Comparison of ENCODE assay signal across 10 cellular contexts in genomic region chr6:26045939-26046368, GRCh38.
DNase-seq lines count a peak whose midpoint lies in the region; ATAC-seq and TF ChIP-seq lines count a peak whose summit lies in the region.
"Had no signal": no experiment of that assay in that cellular context is flagged by ENCODE, and none has a peak within 500 bp of the region (broad histone marks: within the 10 kb centered on the region; RNA-seq: fewer than 3 reads in every experiment).

No MANE protein-coding gene starts in this region.

- H3K27ac Mint-ChIP-seq in dendritic cell treated with granulocyte-macrophage colony-stimulating factor and Interleukin-4, amounts not matched to agents 40 ng/mL and 50 ng/mL, for 4 days = peak overlapping the region; percentile 87

- peak overlapping the region; percentile 67 for H3K9ac ChIP-seq in NT2/D1 (ENCODE audit: insufficient read length, low read depth)

- ATAC-seq in GM21619 (IDR thresholded peaks at IDR 0.05; ENCODE audit: unreplicated experiment) (no peak), GM19351 (IDR thresholded peaks at IDR 0.05; ENCODE audit: unreplicated experiment) (no peak)

- H3K4me1 ChIP-seq in NT2/D1 (ENCODE audit: insufficient read depth, insufficient read length) (no peaks in the 10 kb centered on the region), neutrophil (ENCODE audit: control insufficient read depth in 1 of 2, insufficient read depth in 1 of 2, low read depth in 1 of 2, low read length in 1 of 2) (peaks cover 23 to 34% of the 10 kb centered on the region in 2 experiments)
- H3K4me1 ChIP-seq: testis had no signal

- DNase-seq in NCI-H2171 treated with DMSO at 0.1 percent for 48 hours (lab: John Stamatoyannopoulos, UW) (peak; percentile 65), NCI-H2171 (lab: John Stamatoyannopoulos, UW) (no peak), NT2/D1 (ENCODE audit: low read depth, low spot score) (no peak), hippocampal formation (lab: John Stamatoyannopoulos, UW) (no peak)
- DNase-seq: NCI-H2081 treated with DMSO at 0.1 percent for 48 hours, testis had no signal

- H3K4me3 ChIP-seq in NT2/D1 (ENCODE audit: insufficient read length, low read depth) = peak overlapping the region; percentile 44
- peak overlapping the region; percentile 64 to 69 for H3K4me3 ChIP-seq in neutrophil (ENCODE audit: low read depth in 1 of 2, low read length in 1 of 2)

- H3K9me3 ChIP-seq in NT2/D1 (ENCODE audit: insufficient read depth, low read length) = no peaks in the 10 kb centered on the region
- peaks cover 8% of the 10 kb centered on the region for H3K9me3 ChIP-seq in neutrophil
- H3K9me3 ChIP-seq: testis had no signal

- TF ChIP-seq CTCF in neutrophil (IDR thresholded peaks at IDR 0.05) = no peak

- no peaks in the 10 kb centered on the region for H3K27me3 Mint-ChIP-seq in dendritic cell treated with granulocyte-macrophage colony-stimulating factor and Interleukin-4, amounts not matched to agents 40 ng/mL and 50 ng/mL, for 4 days

- no peaks in the 10 kb centered on the region for H3K36me3 ChIP-seq in NT2/D1 (ENCODE audit: insufficient read depth, insufficient read length, low read length)
- H3K36me3 ChIP-seq in neutrophil = no peaks in the 10 kb centered on the region

- no peaks in the 10 kb centered on the region for H3K9me3 Mint-ChIP-seq in dendritic cell treated with granulocyte-macrophage colony-stimulating factor and Interleukin-4, amounts not matched to agents 40 ng/mL and 50 ng/mL, for 4 days

- H3K4me1 Mint-ChIP-seq in dendritic cell treated with granulocyte-macrophage colony-stimulating factor and Interleukin-4, amounts not matched to agents 40 ng/mL and 50 ng/mL, for 4 days (ENCODE audit: low read depth) = peaks cover 24% of the 10 kb centered on the region

- peak overlapping the region; percentile 65 for H3K27ac ChIP-seq in neutrophil

- intact Hi-C loops in dendritic cell treated with granulocyte-macrophage colony-stimulating factor and Interleukin-4, amounts not matched to agents 40 ng/mL and 50 ng/mL, for 4 days (cut with micrococcal nuclease) = loop anchor here (1.0 kb wide), 1 partner anchor 8 kb away; no protein-coding TSS in a partner anchor

- H3K36me3 Mint-ChIP-seq in dendritic cell treated with granulocyte-macrophage colony-stimulating factor and Interleukin-4, amounts not matched to agents 40 ng/mL and 50 ng/mL, for 4 days (ENCODE audit: low read depth) = no peaks in the 10 kb centered on the region

- H3K27me3 ChIP-seq in NT2/D1 (ENCODE audit: insufficient read depth, insufficient read length) (no peaks in the 10 kb centered on the region), neutrophil (no peaks in the 10 kb centered on the region)
- H3K27me3 ChIP-seq: testis had no signal

- H3K4me3 Mint-ChIP-seq in dendritic cell treated with granulocyte-macrophage colony-stimulating factor and Interleukin-4, amounts not matched to agents 40 ng/mL and 50 ng/mL, for 4 days = no peak overlapping the region
